15 cellular contexts compared by ENCODE assay signal in genomic region chr20:2771631-2772080, GRCh38. TPM values are rescaled to one million over a fixed set of nuclear protein-coding genes. Genes with fewer than 3 reads are reported as not detected.
DNase-seq lines count a peak whose midpoint lies in the region; ATAC-seq and TF ChIP-seq lines count a peak whose summit lies in the region.
"Had no signal": no experiment of that assay in that cellular context is flagged by ENCODE, and none has a peak within 500 bp of the region (broad histone marks: within the 10 kb centered on the region; RNA-seq: fewer than 3 reads in every experiment).

No MANE protein-coding gene starts in this region.

- DNase-seq in EL (peak; percentile 36), KBM-7 (peak; percentile 73), WTC11 (ENCODE audit: low spot score) (no peak), islet precursor cell (peak; percentile 63)
- no peak for DNase-seq in stimulated activated CD8-positive, alpha-beta memory T cell treated with anti-CD3 and anti-CD28 coated beads, Interleukin-4, amount 100 ng/mL, for 48 hours
- no peak for DNase-seq in effector CD4-positive, alpha-beta T cell
- no peak for DNase-seq in activated T-helper 2 cell treated with anti-CD3 and anti-CD28 coated beads, Interferon-gamma antibody, Interleukin-2, Interleukin-4, amounts not matched to agents 10 μg/mL and 5 μg/mL and 100 μg/mL, durations not matched to agents 14 hours and 24 hours and 36 hours (ENCODE audit: low spot score)
- DNase-seq: activated naive CD4-positive, alpha-beta T cell treated with anti-CD3 and anti-CD28 coated beads, Interleukin-2, amount 10 ng/mL, durations not matched to agents 7 days and 5 days; DMS 273 treated with DMSO at 0.1 percent for 48 hours; NCI-H2081; NCI-H82 had no signal

- no peak for TF ChIP-seq CTCF in WTC11 (IDR thresholded peaks at IDR 0.05)

- no peak overlapping the region for H3K4me3 Mint-ChIP-seq in WTC11
- H3K4me3 Mint-ChIP-seq in activated T-helper 2 cell treated with anti-CD3 and anti-CD28 coated beads, Interferon-gamma antibody, Interleukin-2, Interleukin-4, amounts not matched to agents 10 μg/mL and 5 μg/mL and 100 μg/mL, durations not matched to agents 14 hours and 24 hours and 36 hours (ENCODE audit: low read depth) = no peak overlapping the region
- H3K4me3 Mint-ChIP-seq: activated naive CD4-positive, alpha-beta T cell treated with anti-CD3 and anti-CD28 coated beads, Interleukin-2, amount 10 ng/mL, durations not matched to agents 7 days and 5 days had no signal

- CTCF ChIA-PET in WTC11 (lab: Charles Lee) = interaction anchor here (1.2 to 1.8 kb wide), 2 partner anchors 16 to 80 kb away, joined by 3 to 6 read pairs; no protein-coding TSS in a partner anchor

- H3K9me3 Mint-ChIP-seq in WTC11 = peaks cover 6% of the 10 kb centered on the region; the same call in 1 of the 2 replicates
- no peaks in the 10 kb centered on the region for H3K9me3 Mint-ChIP-seq in activated T-helper 2 cell treated with anti-CD3 and anti-CD28 coated beads, Interferon-gamma antibody, Interleukin-2, Interleukin-4, amounts not matched to agents 10 μg/mL and 5 μg/mL and 100 μg/mL, durations not matched to agents 14 hours and 24 hours and 36 hours
- H3K9me3 Mint-ChIP-seq: activated naive CD4-positive, alpha-beta T cell treated with anti-CD3 and anti-CD28 coated beads, Interleukin-2, amount 10 ng/mL, durations not matched to agents 7 days and 5 days had no signal

- intact Hi-C loops in activated T-helper 2 cell treated with anti-CD3 and anti-CD28 coated beads, Interferon-gamma antibody, Interleukin-2, Interleukin-4, amounts not matched to agents 10 μg/mL and 5 μg/mL and 100 μg/mL, durations not matched to agents 14 hours and 24 hours and 36 hours (cut with micrococcal nuclease) = no loop called here

- POLR2A ChIA-PET in WTC11 (lab: Charles Lee) = no interaction called here

- H3K27me3 Mint-ChIP-seq in WTC11 (ENCODE audit: low read depth) = peaks cover 14% of the 10 kb centered on the region; the same call in 1 of the 2 replicates
- H3K27me3 Mint-ChIP-seq in activated T-helper 2 cell treated with anti-CD3 and anti-CD28 coated beads, Interferon-gamma antibody, Interleukin-2, Interleukin-4, amounts not matched to agents 10 μg/mL and 5 μg/mL and 100 μg/mL, durations not matched to agents 14 hours and 24 hours and 36 hours (ENCODE audit: low read depth) = peaks cover 13% of the 10 kb centered on the region

- no peak overlapping the region for H3K27ac Mint-ChIP-seq in WTC11
- H3K27ac Mint-ChIP-seq in activated T-helper 2 cell treated with anti-CD3 and anti-CD28 coated beads, Interferon-gamma antibody, Interleukin-2, Interleukin-4, amounts not matched to agents 10 μg/mL and 5 μg/mL and 100 μg/mL, durations not matched to agents 14 hours and 24 hours and 36 hours = no peak overlapping the region
- H3K27ac Mint-ChIP-seq: activated naive CD4-positive, alpha-beta T cell treated with anti-CD3 and anti-CD28 coated beads, Interleukin-2, amount 10 ng/mL, durations not matched to agents 7 days and 5 days had no signal

- in situ Hi-C loops in KBM-7 (cut with MboI; ENCODE audit: low pct_unique_long_range_greater_than_20kb, low sequenced_read_pairs) = no loop called here

- no peaks in the 10 kb centered on the region for H3K4me1 Mint-ChIP-seq in WTC11
- H3K4me1 Mint-ChIP-seq in activated T-helper 2 cell treated with anti-CD3 and anti-CD28 coated beads, Interferon-gamma antibody, Interleukin-2, Interleukin-4, amounts not matched to agents 10 μg/mL and 5 μg/mL and 100 μg/mL, durations not matched to agents 14 hours and 24 hours and 36 hours (ENCODE audit: low read depth) = peaks cover 5% of the 10 kb centered on the region

- no peaks in the 10 kb centered on the region for H3K36me3 Mint-ChIP-seq in WTC11
- no peaks in the 10 kb centered on the region for H3K36me3 Mint-ChIP-seq in activated T-helper 2 cell treated with anti-CD3 and anti-CD28 coated beads, Interferon-gamma antibody, Interleukin-2, Interleukin-4, amounts not matched to agents 10 μg/mL and 5 μg/mL and 100 μg/mL, durations not matched to agents 14 hours and 24 hours and 36 hours (ENCODE audit: low read depth)
- H3K36me3 Mint-ChIP-seq: activated naive CD4-positive, alpha-beta T cell treated with anti-CD3 and anti-CD28 coated beads, Interleukin-2, amount 10 ng/mL, durations not matched to agents 7 days and 5 days had no signal

- ATAC-seq in WTC11 (peak; percentile 65), SK-N-SH treated with all-trans-retinoic acid at 6 μM for 48 hours (no peak)
- ATAC-seq: gastroesophageal sphincter, HCT116 had no signal

TF ChIP-seq in WTC11, 78 proteins besides CTCF, POLR2A, EP300 and RAD21:
- TF ChIP-seq NFYB (CRISPR knock-in tag; conservative IDR thresholded peaks at IDR 0.05; ENCODE audit: low read depth) (no peak), CBFB (CRISPR knock-in tag; IDR thresholded peaks at IDR 0.05; ENCODE audit: low read depth) (no peak)

TF ChIP-seq in SK-N-SH treated with all-trans-retinoic acid at 6 μM for 48 hours, 23 proteins besides CTCF, POLR2A, EP300 and RAD21:
- no peak for TF ChIP-seq ESRRG (CRISPR knock-in tag; IDR thresholded peaks at IDR 0.05)
- TF ChIP-seq TCF4 (CRISPR knock-in tag; IDR thresholded peaks at IDR 0.05; ENCODE audit: borderline replicate concordance) = no peak
- TF ChIP-seq ZC3H10 (CRISPR knock-in tag; IDR thresholded peaks at IDR 0.05) = no peak
- no peak for TF ChIP-seq ISL1 (CRISPR knock-in tag; IDR thresholded peaks at IDR 0.05)

RNA-seq across cellular contexts. Expression of gene CPXM1, which starts 28.8 kb away (rescaled TPM):
- 51.2 to 57.1 TPM (median 54.6 TPM) in 3 replicates for total RNA-seq in WTC11 (2021)
- 1.3 and 1.5 TPM in 2 replicates for total RNA-seq in activated T-helper 2 cell treated with anti-CD3 and anti-CD28 coated beads, Interferon-gamma antibody, Interleukin-2, Interleukin-4, amounts not matched to agents 10 μg/mL and 5 μg/mL and 100 μg/mL, durations not matched to agents 14 hours and 24 hours and 36 hours

RNA-seq across cellular contexts. Expression of gene C20orf141, which starts 43.1 kb away (rescaled TPM):
- not detected in 3 replicates for total RNA-seq in WTC11 (2021)
- total RNA-seq in activated T-helper 2 cell treated with anti-CD3 and anti-CD28 coated beads, Interferon-gamma antibody, Interleukin-2, Interleukin-4, amounts not matched to agents 10 μg/mL and 5 μg/mL and 100 μg/mL, durations not matched to agents 14 hours and 24 hours and 36 hours = not detected in 2 replicates
- total RNA-seq: gastroesophageal sphincter, temporal lobe had no signal

RNA-seq across cellular contexts. Expression of gene TMEM239, which starts 44.5 kb away (rescaled TPM):
- not detected in 3 replicates for total RNA-seq in WTC11 (2021)
- total RNA-seq in activated T-helper 2 cell treated with anti-CD3 and anti-CD28 coated beads, Interferon-gamma antibody, Interleukin-2, Interleukin-4, amounts not matched to agents 10 μg/mL and 5 μg/mL and 100 μg/mL, durations not matched to agents 14 hours and 24 hours and 36 hours = not detected in 2 replicates
- total RNA-seq: temporal lobe had no signal

Comparison
In these comparisons a context has a peak if more than half of its experiments do, and no peak if none do; other contexts are left out.
1. DNase-seq: peak in EL (single experiment), KBM-7 (single experiment) and islet precursor cell (single experiment); none in WTC11 (single experiment), stimulated activated CD8-positive, alpha-beta memory T cell treated with anti-CD3 and anti-CD28 coated beads, Interleukin-4, amount 100 ng/mL, for 48 hours (single experiment), effector CD4-positive, alpha-beta T cell (single experiment) and activated T-helper 2 cell treated with anti-CD3 and anti-CD28 coated beads, Interferon-gamma antibody, Interleukin-2, Interleukin-4, amounts not matched to agents 10 μg/mL and 5 μg/mL and 100 μg/mL, durations not matched to agents 14 hours and 24 hours and 36 hours (single experiment).
2. RNA of gene CPXM1, which starts 28.8 kb away (total RNA-seq): 51.2 to 57.1 TPM in WTC11; 1.3 to 1.5 TPM in activated T-helper 2 cell treated with anti-CD3 and anti-CD28 coated beads, Interferon-gamma antibody, Interleukin-2, Interleukin-4, amounts not matched to agents 10 μg/mL and 5 μg/mL and 100 μg/mL, durations not matched to agents 14 hours and 24 hours and 36 hours; every median in the first group is over 10 times any median in the second.